In the genomic region with DNA sequence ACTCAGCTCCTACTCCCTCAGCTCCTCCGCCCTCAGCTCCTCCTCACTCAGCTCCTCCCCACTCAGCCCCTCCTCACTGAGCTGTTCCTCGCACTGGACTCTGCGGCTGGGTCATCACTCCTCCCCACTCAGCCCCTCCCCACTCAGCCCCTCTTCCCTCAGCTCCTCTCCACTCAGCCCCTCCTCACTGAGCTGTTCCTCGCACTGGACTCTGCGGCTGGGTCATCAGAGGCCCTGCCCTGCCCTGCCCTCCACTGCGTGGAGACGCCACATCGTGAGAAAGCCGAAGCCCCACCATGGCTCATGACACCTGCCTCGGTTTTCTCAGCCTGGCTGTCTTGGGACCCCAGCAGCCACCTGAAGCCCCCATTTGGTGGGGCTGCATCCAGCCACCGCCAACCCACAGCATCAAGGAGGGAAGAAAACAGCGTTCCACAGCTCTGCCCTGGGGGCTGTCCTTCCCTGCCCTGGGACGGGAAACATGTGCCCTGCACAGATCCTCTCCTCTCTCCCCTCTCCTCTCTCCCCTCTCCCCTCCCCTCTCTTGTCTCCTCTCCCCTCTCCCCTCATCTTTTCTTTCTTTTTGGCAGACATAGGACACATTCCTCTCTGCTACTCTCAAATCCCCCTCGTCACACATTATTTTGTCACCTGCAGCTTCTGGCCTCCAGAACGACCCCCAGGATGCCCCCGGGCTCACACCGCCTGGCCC, we compare ENCODE assay signal across 16 cellular contexts. TPM values are rescaled to one million over a fixed set of nuclear protein-coding genes. Genes with fewer than 3 reads are reported as not detected.
DNase-seq lines count a peak whose midpoint lies in the region; ATAC-seq and TF ChIP-seq lines count a peak whose summit lies in the region.
"Had no signal": no experiment of that assay in that cellular context is flagged by ENCODE, and none has a peak within 500 bp of the region (broad histone marks: within the 10 kb centered on the region; RNA-seq: fewer than 3 reads in every experiment).

No MANE protein-coding gene starts in this region.

- H2BK120ac ChIP-seq in neuronal stem cell (ENCODE audit: low read depth, low read length) = no peak overlapping the region

- ATAC-seq in GM19328 (IDR thresholded peaks at IDR 0.05; ENCODE audit: unreplicated experiment) (no peak), GM21381 (IDR thresholded peaks at IDR 0.05; ENCODE audit: unreplicated experiment) (no peak)
- ATAC-seq: WTC11 had no signal

- H3K4me3 ChIP-seq in BLaER1 treated with 17β-estradiol and CSF1 and Interleukin-3, amounts not matched to agents 10 nM and 100 nM = peak overlapping the region in 9 of 10 experiments; percentile 29 to 62 (median 44); a peak in 15 of 20 replicates
- H3K4me3 ChIP-seq in HEK293 (ENCODE audit: low read depth, low read length) = no peak overlapping the region
- H3K4me3 ChIP-seq in mammary epithelial cell (replicated peaks in 1 of 3; ENCODE audit: insufficient read depth in 1 of 3, low read depth in 2 of 3, low read length in 3 of 3) = no peak overlapping the region
- no peak overlapping the region for H3K4me3 ChIP-seq in neuronal stem cell (ENCODE audit: low read length in 2 of 2)
- no peak overlapping the region for H3K4me3 ChIP-seq in SJCRH30
- H3K4me3 ChIP-seq: smooth muscle cell had no signal

- peak overlapping the region; percentile 42 to 89 (median 79); a peak in 20 of 22 replicates for H3K27ac ChIP-seq in BLaER1 treated with 17β-estradiol and CSF1 and Interleukin-3, amounts not matched to agents 10 nM and 100 nM
- H3K27ac ChIP-seq in HEK293 (ENCODE audit: extremely low read depth, low read depth, low read length) (no peak overlapping the region), mammary epithelial cell (ENCODE audit: insufficient read depth, low read depth, low read length) (no peak overlapping the region), neuronal stem cell (replicated peaks; ENCODE audit: low read length) (no peak overlapping the region), SJCRH30 (no peak overlapping the region)
- H3K27ac ChIP-seq: adrenal gland, foreskin keratinocyte had no signal

- H3K18ac ChIP-seq in neuronal stem cell (ENCODE audit: low read length) = no peak overlapping the region

- peak overlapping the region; percentile 88 to 99 (median 93) for H3K4me2 ChIP-seq in BLaER1 treated with 17β-estradiol and CSF1 and Interleukin-3, amounts not matched to agents 10 nM and 100 nM
- H3K4me2 ChIP-seq in mammary epithelial cell (ENCODE audit: insufficient read depth, low read depth, low read length) = peak overlapping the region; percentile 40
- no peak overlapping the region for H3K4me2 ChIP-seq in neuronal stem cell (ENCODE audit: insufficient read depth, low read length, poor library complexity, severe bottlenecking)
- H3K4me2 ChIP-seq: smooth muscle cell had no signal

- POLR2A ChIA-PET in HEK293 (lab: Yijun Ruan, JAX) = interaction anchor here (0.5 to 0.7 kb wide), 2 partner anchors 16 to 437 kb away, joined by 3 read pairs; no protein-coding TSS in a partner anchor

- H4K8ac ChIP-seq in neuronal stem cell (ENCODE audit: low read depth, low read length) = no peak overlapping the region

- peaks cover 12 to 19% (median 16%) of the 10 kb centered on the region in 11 experiments for H3K36me3 ChIP-seq in BLaER1 treated with 17β-estradiol and CSF1 and Interleukin-3, amounts not matched to agents 10 nM and 100 nM
- H3K36me3 ChIP-seq in HEK293 (ENCODE audit: control insufficient read depth in 2 of 2, insufficient read depth in 1 of 2, low read length in 2 of 2) (peaks cover 3 to 14% of the 10 kb centered on the region in 2 experiments; a peak in 2 of 3 replicates), mammary epithelial cell (ENCODE audit: insufficient read depth, low read length) (no peaks in the 10 kb centered on the region), neuronal stem cell (replicated peaks in 1 of 2; ENCODE audit: control insufficient read depth in 2 of 2, insufficient read depth in 2 of 2, low read length in 2 of 2) (peaks cover 3 to 15% of the 10 kb centered on the region in 2 donors), SJCRH30 (peaks cover 4% of the 10 kb centered on the region; the same call in 1 of the 2 replicates)
- H3K36me3 ChIP-seq: adrenal gland, thyroid gland had no signal

- H3K79me1 ChIP-seq in neuronal stem cell (ENCODE audit: low read depth, low read length) = peaks cover 3% of the 10 kb centered on the region

- H3K79me2 ChIP-seq in mammary epithelial cell (ENCODE audit: insufficient read depth, low read length) = no peaks in the 10 kb centered on the region

- no peak overlapping the region for H2BK12ac ChIP-seq in neuronal stem cell (ENCODE audit: low read length)

- no peak overlapping the region for H2AFZ ChIP-seq in mammary epithelial cell (ENCODE audit: low read depth, low read length)
- no peak overlapping the region for H2AFZ ChIP-seq in neuronal stem cell (ENCODE audit: low read length)

- H2BK15ac ChIP-seq in neuronal stem cell (ENCODE audit: low read length) = no peak overlapping the region

- in situ Hi-C loops in mammary epithelial cell (cut with MboI; ENCODE audit: low sequenced_read_pairs in 2 of 2) = loop anchor here (25.0 kb wide), 1 partner anchor 450 kb away; a partner anchor contains a TSS

- no peak overlapping the region for H2AK5ac ChIP-seq in neuronal stem cell (ENCODE audit: low read depth, low read length)

- H3K4ac ChIP-seq in neuronal stem cell (ENCODE audit: low read length) = no peak overlapping the region

- H3K9me3 ChIP-seq in BLaER1 treated with 17β-estradiol and CSF1 and Interleukin-3, amounts not matched to agents 10 nM and 100 nM (replicated peaks in 1 of 11) = peaks cover 7 to 20% (median 11%) of the 10 kb centered on the region in 11 experiments; a peak in 16 of 22 replicates
- H3K9me3 ChIP-seq in HEK293 (ENCODE audit: control insufficient read depth, insufficient read depth, low read depth, low read length) = no peaks in the 10 kb centered on the region
- H3K9me3 ChIP-seq in mammary epithelial cell (replicated peaks; ENCODE audit: insufficient read depth, low read length) = peaks cover 7% of the 10 kb centered on the region
- peaks cover 3 to 12% of the 10 kb centered on the region in 2 donors for H3K9me3 ChIP-seq in neuronal stem cell (replicated peaks in 1 of 2; ENCODE audit: control insufficient read depth in 2 of 2, insufficient read depth in 1 of 2, low read depth in 1 of 2, low read length in 2 of 2)
- H3K9me3 ChIP-seq in SJCRH30 (replicated peaks) = no peaks in the 10 kb centered on the region; the same call in 1 of the 2 replicates
- H3K9me3 ChIP-seq: adrenal gland, thyroid gland had no signal

- no peak overlapping the region for H2BK5ac ChIP-seq in neuronal stem cell (ENCODE audit: low read length)

- H3K14ac ChIP-seq in neuronal stem cell (ENCODE audit: low read length) = no peak overlapping the region

- peak overlapping the region; percentile 87 for H3K23ac ChIP-seq in neuronal stem cell (ENCODE audit: low read depth, low read length, poor library complexity)

- no TSS peak for BruUV-seq in mammary epithelial cell (replicated peaks; lab: Mats Ljungman, UMichigan)

- CTCF ChIA-PET in HEK293 (lab: Yijun Ruan, JAX) = interaction anchor here (1.1 to 3.2 kb wide), 2 partner anchors 8 to 57 kb away, joined by 3 to 13 read pairs; no protein-coding TSS in a partner anchor
- CTCF ChIA-PET in mammary epithelial cell (lab: Charles Lee; ENCODE audit: low non-redundant PET) = interaction anchor here (0.6 kb wide), 1 partner anchor 450 kb away, joined by 3 read pairs; no protein-coding TSS in a partner anchor

- H3K4me1 ChIP-seq in BLaER1 treated with 17β-estradiol and CSF1 and Interleukin-3, amounts not matched to agents 10 nM and 100 nM = peaks cover 29 to 51% (median 45%) of the 10 kb centered on the region in 10 experiments
- H3K4me1 ChIP-seq in HEK293 (ENCODE audit: control insufficient read depth, insufficient read depth, low read length) (peaks cover 8% of the 10 kb centered on the region; the same call in 1 of the 2 replicates), mammary epithelial cell (ENCODE audit: insufficient read depth, low read length) (peaks cover 19% of the 10 kb centered on the region), neuronal stem cell (ENCODE audit: control insufficient read depth in 2 of 2, insufficient read depth in 1 of 2, low read depth in 1 of 2, low read length in 2 of 2) (peaks cover 0 to 3% of the 10 kb centered on the region in 2 donors), SJCRH30 (no peaks in the 10 kb centered on the region; the same call in 1 of the 2 replicates)
- H3K4me1 ChIP-seq: foreskin keratinocyte had no signal

- no peak for TF ChIP-seq CTCF in HEK293 (tag by site-specific recombination; IDR thresholded peaks at IDR 0.05)
- no peak for TF ChIP-seq CTCF in mammary epithelial cell (conservative IDR thresholded peaks at IDR 0.05 in 1 of 2, IDR thresholded peaks at IDR 0.05 in 1 of 2; ENCODE audit: extremely low read depth in 1 of 2, insufficient read depth in 1 of 2, low read depth in 1 of 2, low read length in 2 of 2)

- H4K91ac ChIP-seq in neuronal stem cell (ENCODE audit: low read depth, low read length, poor library complexity) = no peak overlapping the region

- dilution Hi-C loops in mammary epithelial cell (cut with HindIII; ENCODE audit: low sequenced_read_pairs) = no loop called here

- peaks cover 13 to 39% (median 26%) of the 10 kb centered on the region in 11 experiments; a peak in 20 of 22 replicates for H3K27me3 ChIP-seq in BLaER1 treated with 17β-estradiol and CSF1 and Interleukin-3, amounts not matched to agents 10 nM and 100 nM
- H3K27me3 ChIP-seq in mammary epithelial cell (ENCODE audit: insufficient read depth, low read length) (peaks cover 3% of the 10 kb centered on the region), neuronal stem cell (ENCODE audit: control insufficient read depth in 3 of 3, insufficient read depth in 3 of 3, low read depth in 1 of 3, low read length in 3 of 3) (peaks cover 0 to 10% (median 0%) of the 10 kb centered on the region in 3 experiments), SJCRH30 (no peaks in the 10 kb centered on the region)
- H3K27me3 ChIP-seq: adrenal gland, thyroid gland had no signal

- peak overlapping the region; percentile 55 to 79 (median 73); a peak in 21 of 22 replicates for H3K9ac ChIP-seq in BLaER1 treated with 17β-estradiol and CSF1 and Interleukin-3, amounts not matched to agents 10 nM and 100 nM
- H3K9ac ChIP-seq in mammary epithelial cell (ENCODE audit: insufficient read depth, low read length) (no peak overlapping the region), neuronal stem cell (ENCODE audit: low read depth, low read length, poor library complexity) (no peak overlapping the region)

- WGBS in mammary epithelial cell (ENCODE audit: low coverage, missing lambda C conversion rate) = 74% methylated on average over 9 of the region's 17 CpGs
- no CpG with 5 or more reads among the region's 17 CpGs for WGBS in neuronal stem cell (ENCODE audit: extremely low coverage in 2 of 2, insufficient read length in 2 of 2, insufficient replicate concordance in 1 of 2), 2 donors

- H4K20me1 ChIP-seq in BLaER1 treated with 17β-estradiol and CSF1 and Interleukin-3, amounts not matched to agents 10 nM and 100 nM = peaks cover 0 to 22% (median 0%) of the 10 kb centered on the region in 11 experiments; a peak in 4 of 22 replicates
- no peaks in the 10 kb centered on the region for H4K20me1 ChIP-seq in mammary epithelial cell (ENCODE audit: insufficient read depth, low read length)

- intact Hi-C loops in mammary epithelial cell (cut with micrococcal nuclease) = no loop called here

- DNase-seq in mammary epithelial cell = no peak
- DNase-seq in neuronal stem cell (ENCODE audit: low spot score) = no peak
- DNase-seq in SJCRH30 = no peak
- no peak for DNase-seq in DMS114 treated with DMSO at 0.1 percent for 48 hours (lab: John Stamatoyannopoulos, UW; ENCODE audit: unreplicated experiment)
- DNase-seq: DMS 273 treated with DMSO at 0.1 percent for 48 hours, foreskin keratinocyte, NCI-H1436, NCI-H2227 treated with DMSO at 0.1 percent for 48 hours had no signal

RNA-seq across cellular contexts. Expression of a gene that starts 17.7 kb away (rescaled TPM):
- 10 to 100 TPM; 17.5 to 27.7 TPM for total RNA-seq in mammary epithelial cell
- polyA plus RNA-seq in mammary epithelial cell = 10.3 TPM
- polyA minus RNA-seq in mammary epithelial cell = 7.5 TPM
- polyA plus RNA-seq in neuronal stem cell (2013, experiment 1 of 2) = 24.2 TPM
- 24.1 TPM for polyA plus RNA-seq in neuronal stem cell (2013, experiment 2 of 2)
- 14.3 and 15.4 TPM in 2 replicates for total RNA-seq in SJCRH30 (2014; rRNA removed; shearing (Covaris generic))

RNA-seq across cellular contexts. Expression of a gene that starts 17.8 kb away (rescaled TPM):
- 10 to 100 TPM in 1 of 2 donors, 1 to 10 TPM in 1; 8.8 to 20.4 TPM for total RNA-seq in mammary epithelial cell
- polyA plus RNA-seq in mammary epithelial cell = 12.5 TPM
- polyA minus RNA-seq in mammary epithelial cell = 17.8 TPM
- polyA plus RNA-seq in neuronal stem cell (2013, experiment 1 of 2) = 8.5 TPM
- polyA plus RNA-seq in neuronal stem cell (2013, experiment 2 of 2) = 8.6 TPM
- total RNA-seq in SJCRH30 (2014; rRNA removed; shearing (Covaris generic)) = 12.0 and 12.5 TPM in 2 replicates

Comparison
In these comparisons a context has a peak if more than half of its experiments do, and no peak if none do; other contexts are left out.
1. H3K27ac ChIP-seq: peak in BLaER1 treated with 17β-estradiol and CSF1 and Interleukin-3, amounts not matched to agents 10 nM and 100 nM (11 of 11); none in HEK293 (single experiment), mammary epithelial cell (single experiment), neuronal stem cell (single experiment) and SJCRH30 (single experiment).
2. H3K4me3 ChIP-seq: peak in BLaER1 treated with 17β-estradiol and CSF1 and Interleukin-3, amounts not matched to agents 10 nM and 100 nM (9 of 10); none in HEK293 (single experiment), mammary epithelial cell (0 of 3), neuronal stem cell (0 of 2) and SJCRH30 (single experiment).
3. H3K9ac ChIP-seq: peak in BLaER1 treated with 17β-estradiol and CSF1 and Interleukin-3, amounts not matched to agents 10 nM and 100 nM (11 of 11); none in mammary epithelial cell (single experiment) and neuronal stem cell (single experiment).